In genomic region chr12:4161718-4162117, GRCh38 we compare ENCODE assay signal across 22 cellular contexts.
A peak's percentile ranks its signal among the peaks of the same experiment; 100 is the strongest.
DNase-seq lines count a peak whose midpoint lies in the region; ATAC-seq, FAIRE-seq and TF ChIP-seq lines count a peak whose summit lies in the region.
"Had no signal": no experiment of that assay in that cellular context is flagged by ENCODE, and none has a peak within 500 bp of the region (broad histone marks: within the 10 kb centered on the region; RNA-seq: fewer than 3 reads in every experiment).

No MANE protein-coding gene starts in this region.

- FAIRE-seq in K562 (lab: Jason Lieb, UNC): no peak
- FAIRE-seq: GM12878 had no signal

- H3K4me2 ChIP-seq in K562 (ENCODE audit: insufficient read depth, low read length): no peak overlapping the region
- H3K4me2 ChIP-seq in Karpas-422 (ENCODE audit: low read depth, low read length, poor library complexity, severe bottlenecking): no peak overlapping the region

- BruUV-seq in K562 (replicated peaks; lab: Mats Ljungman, UMichigan): no TSS peak

- H3K9ac ChIP-seq in K562 (ENCODE audit: insufficient read depth in 1 of 2, low read depth in 2 of 2, low read length in 2 of 2) (no peak overlapping the region), Karpas-422 (ENCODE audit: low read length) (no peak overlapping the region)

- WGBS in K562 (ENCODE audit: insufficient coverage, low coverage, missing lambda C conversion rate): 88% methylated on average over 3 of the region's 3 CpGs

- H3K36me3 Mint-ChIP-seq in activated CD4-positive, alpha-beta T cell treated with anti-CD3 and anti-CD28 coated beads for 36 hours (ENCODE audit: low read depth): no peaks in the 10 kb centered on the region
- H3K36me3 Mint-ChIP-seq in stimulated activated naive CD8-positive, alpha-beta T cell treated with anti-CD3 and anti-CD28 coated beads, Interleukin-15, Interleukin-2, amounts not matched to agents 100 ng/mL and 50 ng/mL, for 24 hours (ENCODE audit: low read depth): no peaks in the 10 kb centered on the region

- POLR2A ChIA-PET in activated CD4-positive, alpha-beta T cell treated with anti-CD3 and anti-CD28 coated beads for 36 hours (lab: Charles Lee): interaction anchor here (0.6 kb wide), 1 partner anchor 1060 kb away, joined by 3 read pairs; no protein-coding TSS in a partner anchor
- POLR2A ChIA-PET in K562 (lab: Yijun Ruan, JAX): no interaction called here

- in situ Hi-C loops in K562 (cut with MboI): no loop called here

- no peak for TF ChIP-seq POLR2A in K562 (conservative IDR thresholded peaks at IDR 0.05)

- H3K27me3 Mint-ChIP-seq in activated CD4-positive, alpha-beta T cell treated with anti-CD3 and anti-CD28 coated beads for 36 hours: no peaks in the 10 kb centered on the region
- no peaks in the 10 kb centered on the region for H3K27me3 Mint-ChIP-seq in stimulated activated naive CD8-positive, alpha-beta T cell treated with anti-CD3 and anti-CD28 coated beads, Interleukin-15, Interleukin-2, amounts not matched to agents 100 ng/mL and 50 ng/mL, for 24 hours

- H3K27ac ChIP-seq in K562 (ENCODE audit: extremely low read depth, low read depth, low read length): no peak overlapping the region
- no peak overlapping the region for H3K27ac ChIP-seq in effector memory CD4-positive, alpha-beta T cell (ENCODE audit: insufficient read depth, low read length, poor library complexity, severe bottlenecking)
- no peak overlapping the region for H3K27ac ChIP-seq in Karpas-422 (ENCODE audit: low read length)

- H3K36me3 ChIP-seq in K562 (ENCODE audit: control insufficient read depth, insufficient read depth, low read length) (no peaks in the 10 kb centered on the region), Karpas-422 (ENCODE audit: insufficient read depth, low read length) (no peaks in the 10 kb centered on the region)
- no peaks in the 10 kb centered on the region for H3K36me3 ChIP-seq in effector memory CD4-positive, alpha-beta T cell (ENCODE audit: control insufficient read depth, insufficient read depth, low read length)
- H3K36me3 ChIP-seq: HAP-1 had no signal

- H3K79me2 ChIP-seq in K562 (ENCODE audit: control insufficient read depth, insufficient read depth, low read length): no peaks in the 10 kb centered on the region
- no peaks in the 10 kb centered on the region for H3K79me2 ChIP-seq in Karpas-422 (ENCODE audit: low read length)

- H3K4me1 Mint-ChIP-seq in activated CD4-positive, alpha-beta T cell treated with anti-CD3 and anti-CD28 coated beads for 36 hours: peaks cover 59% of the 10 kb centered on the region
- peaks cover 77% of the 10 kb centered on the region for H3K4me1 Mint-ChIP-seq in stimulated activated naive CD8-positive, alpha-beta T cell treated with anti-CD3 and anti-CD28 coated beads, Interleukin-15, Interleukin-2, amounts not matched to agents 100 ng/mL and 50 ng/mL, for 24 hours (ENCODE audit: low read depth)

- TF ChIP-seq RAD21 in K562 (CRISPR knock-in tag; conservative IDR thresholded peaks at IDR 0.05 in 1 of 2, IDR thresholded peaks at IDR 0.05 in 1 of 2): no peak

- H3K9me3 ChIP-seq in K562 (replicated peaks; ENCODE audit: control insufficient read depth, insufficient read depth, low read depth, low read length): no peaks in the 10 kb centered on the region
- H3K9me3 ChIP-seq in effector memory CD4-positive, alpha-beta T cell (ENCODE audit: control insufficient read depth, low read length): no peaks in the 10 kb centered on the region
- no peaks in the 10 kb centered on the region for H3K9me3 ChIP-seq in Karpas-422 (ENCODE audit: low read length)
- H3K9me3 ChIP-seq: HAP-1 had no signal

- CTCF ChIA-PET in activated CD4-positive, alpha-beta T cell treated with anti-CD3 and anti-CD28 coated beads for 36 hours (lab: Charles Lee): interaction anchor here (1.5 to 1.8 kb wide), 2 partner anchors 15 to 20 kb away, joined by 3 to 6 read pairs; no protein-coding TSS in a partner anchor
- CTCF ChIA-PET in K562 (lab: Yijun Ruan, JAX; ENCODE audit: low intra/inter-chr PET ratio): no interaction called here

- no peak overlapping the region for H2AFZ ChIP-seq in K562 (ENCODE audit: low read depth, low read length)
- H2AFZ ChIP-seq in Karpas-422 (ENCODE audit: low read length): no peak overlapping the region

- H3K4me3 ChIP-seq in K562 (no peak overlapping the region), Karpas-422 (ENCODE audit: low read length) (no peak overlapping the region)
- no peak overlapping the region for H3K4me3 ChIP-seq in effector memory CD4-positive, alpha-beta T cell (ENCODE audit: insufficient read depth, low read depth, low read length, poor library complexity, severe bottlenecking)
- H3K4me3 ChIP-seq: GM12878, HAP-1 had no signal

- H3K27me3 ChIP-seq in K562 (ENCODE audit: control insufficient read depth in 2 of 2, insufficient read depth in 2 of 2, low read length in 2 of 2): no peaks in the 10 kb centered on the region
- H3K27me3 ChIP-seq in effector memory CD4-positive, alpha-beta T cell (replicated peaks; ENCODE audit: control insufficient read depth, insufficient read depth, low read length, poor library complexity, severe bottlenecking): no peaks in the 10 kb centered on the region
- no peaks in the 10 kb centered on the region for H3K27me3 ChIP-seq in Karpas-422 (ENCODE audit: low read length)

- ATAC-seq in activated CD4-positive, alpha-beta T cell treated with anti-CD3 and anti-CD28 coated beads for 36 hours: no peak
- no peak for ATAC-seq in stimulated activated naive CD8-positive, alpha-beta T cell treated with anti-CD3 and anti-CD28 coated beads, Interleukin-15, Interleukin-2, amounts not matched to agents 100 U/mL and 50 U/mL, for 24 hours
- no peak for ATAC-seq in K562
- ATAC-seq: CD8-positive, alpha-beta T cell; GM12878; Panc1 had no signal

- no peaks in the 10 kb centered on the region for H3K9me2 ChIP-seq in Karpas-422 (replicated peaks; ENCODE audit: insufficient read depth, low read length)

- no peak for TF ChIP-seq CTCF in K562 (IDR thresholded peaks at IDR 0.05 in 2 of 3, conservative IDR thresholded peaks at IDR 0.05 in 1 of 3; ENCODE audit: insufficient read depth in 2 of 3, low read depth in 1 of 3, low read length in 3 of 3)

- no peaks in the 10 kb centered on the region for H3K9me1 ChIP-seq in K562 (ENCODE audit: control insufficient read depth, insufficient read depth, low read length)

- no peak for TF ChIP-seq EP300 in K562 (IDR thresholded peaks at IDR 0.05; ENCODE audit: low read length)

- H3K9me3 Mint-ChIP-seq in activated CD4-positive, alpha-beta T cell treated with anti-CD3 and anti-CD28 coated beads for 36 hours (ENCODE audit: low read depth): no peaks in the 10 kb centered on the region
- no peaks in the 10 kb centered on the region for H3K9me3 Mint-ChIP-seq in stimulated activated naive CD8-positive, alpha-beta T cell treated with anti-CD3 and anti-CD28 coated beads, Interleukin-15, Interleukin-2, amounts not matched to agents 100 ng/mL and 50 ng/mL, for 24 hours
- H3K9me3 Mint-ChIP-seq: CD8-positive, alpha-beta T cell had no signal

- peak overlapping the region; percentile 32 for H3K27ac Mint-ChIP-seq in activated CD4-positive, alpha-beta T cell treated with anti-CD3 and anti-CD28 coated beads for 36 hours
- peak overlapping the region; percentile 13 for H3K27ac Mint-ChIP-seq in stimulated activated naive CD8-positive, alpha-beta T cell treated with anti-CD3 and anti-CD28 coated beads, Interleukin-15, Interleukin-2, amounts not matched to agents 100 ng/mL and 50 ng/mL, for 24 hours
- H3K27ac Mint-ChIP-seq: CD8-positive, alpha-beta T cell had no signal

- H3K4me1 ChIP-seq in K562 (replicated peaks in 1 of 2; ENCODE audit: control insufficient read depth in 2 of 2, insufficient read depth in 2 of 2, low read length in 2 of 2) (peaks cover 0 to 5% of the 10 kb centered on the region in 2 experiments; a peak in 1 of 5 replicates), Karpas-422 (ENCODE audit: low read length) (no peaks in the 10 kb centered on the region)
- H3K4me1 ChIP-seq in effector memory CD4-positive, alpha-beta T cell (ENCODE audit: control insufficient read depth, insufficient read depth, low read length, poor library complexity, severe bottlenecking): no peaks in the 10 kb centered on the region
- H3K4me1 ChIP-seq: HAP-1 had no signal

- intact Hi-C loops in activated CD4-positive, alpha-beta T cell treated with anti-CD3 and anti-CD28 coated beads for 36 hours (cut with DNase I, micrococcal nuclease): no loop called here
- intact Hi-C loops in K562 (cut with micrococcal nuclease): no loop called here
- intact Hi-C loops in cardiac septum (cut with DNase I): no loop called here

- H4K20me1 ChIP-seq in K562 (replicated peaks; ENCODE audit: control insufficient read depth, insufficient read depth, low read length): no peaks in the 10 kb centered on the region
- H4K20me1 ChIP-seq in Karpas-422 (ENCODE audit: insufficient read depth, low read depth, low read length): no peaks in the 10 kb centered on the region

- H3K4me3 Mint-ChIP-seq in activated CD4-positive, alpha-beta T cell treated with anti-CD3 and anti-CD28 coated beads for 36 hours: no peak overlapping the region
- H3K4me3 Mint-ChIP-seq in stimulated activated naive CD8-positive, alpha-beta T cell treated with anti-CD3 and anti-CD28 coated beads, Interleukin-15, Interleukin-2, amounts not matched to agents 100 ng/mL and 50 ng/mL, for 24 hours: no peak overlapping the region
- H3K4me3 Mint-ChIP-seq: CD8-positive, alpha-beta T cell had no signal

- DNase-seq in activated CD4-positive, alpha-beta T cell treated with anti-CD3 and anti-CD28 coated beads for 36 hours: no peak
- DNase-seq in activated CD4-positive, alpha-beta T cell treated with anti-CD3 and anti-CD28 coated beads, Interleukin-2, amount 50 U/mL, for 48 hours: no peak
- no peak for DNase-seq in stimulated activated naive CD8-positive, alpha-beta T cell treated with anti-CD3 and anti-CD28 coated beads, Interleukin-15, Interleukin-2, amounts not matched to agents 100 U/mL and 50 U/mL, for 24 hours
- DNase-seq in K562 (ENCODE audit: extremely low read depth in 1 of 4, low spot score in 3 of 4) (no peak), cardiac septum (ENCODE audit: low spot score) (no peak), Karpas-422 (no peak)
- no peak for DNase-seq in effector memory CD4-positive, alpha-beta T cell
- DNase-seq: AML-193; C1 segment of cervical spinal cord; CD8-positive, alpha-beta T cell; DND-41; MV-4-11; NCI-H1105 treated with DMSO at 0.1 percent for 48 hours; NCI-H2081; NCI-H2171; NCI-H524 treated with DMSO at 0.1 percent for 48 hours; NCI-H82; SIG-M5 had no signal

TF ChIP-seq in K562, 482 proteins besides CTCF, POLR2A, EP300 and RAD21:
- TF ChIP-seq POLR3A (IDR thresholded peaks at IDR 0.05; ENCODE audit: borderline replicate concordance, extremely low read depth, insufficient read depth, insufficient read length) (no peak), TRIM28 (IDR thresholded peaks at IDR 0.05) (peak; percentile 45; the same call in 1 of the 2 replicates)
TF ChIP-seq in K562: peak in this region for 1.
